In the genomic region with DNA sequence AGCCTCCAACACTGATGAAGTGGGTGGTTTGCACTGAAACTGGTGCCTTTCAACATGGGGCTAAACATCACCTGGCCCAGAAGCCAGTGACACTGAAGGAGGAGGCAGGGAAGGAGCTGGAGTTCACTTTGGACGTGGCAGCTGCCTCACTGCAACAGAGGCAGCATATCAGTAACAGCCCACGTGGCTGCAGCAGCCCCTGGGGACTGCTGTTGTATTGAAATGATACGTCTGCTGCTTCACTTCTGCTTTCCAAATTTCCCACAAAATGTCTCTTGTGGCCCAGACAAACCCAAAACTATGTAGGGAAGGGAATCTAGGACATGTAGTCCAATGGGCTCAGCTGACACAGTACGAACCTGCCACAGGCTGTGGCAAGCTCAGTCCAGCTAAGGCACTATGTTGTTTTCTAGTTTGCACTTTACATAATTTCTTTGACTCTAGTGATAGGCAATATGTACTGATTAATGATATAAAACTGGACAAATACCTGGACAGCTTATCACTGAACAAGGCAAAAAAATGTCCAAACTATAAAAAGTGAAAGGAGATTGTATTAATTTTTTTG, we compare ENCODE assay signal across 9 cellular contexts.
A peak's percentile ranks its signal among the peaks of the same experiment; 100 is the strongest.
DNase-seq lines count a peak whose midpoint lies in the region; ATAC-seq and TF ChIP-seq lines count a peak whose summit lies in the region.
"Had no signal": no experiment of that assay in that cellular context is flagged by ENCODE, and none has a peak within 500 bp of the region (broad histone marks: within the 10 kb centered on the region; RNA-seq: fewer than 3 reads in every experiment).

No MANE protein-coding gene starts in this region.

- H4K20me1 ChIP-seq in H9 (ENCODE audit: control insufficient read depth, insufficient read depth, insufficient read length) = no peaks in the 10 kb centered on the region
- no peaks in the 10 kb centered on the region for H4K20me1 ChIP-seq in PC-3 (ENCODE audit: low read length)

- no peak for TF ChIP-seq EP300 in transverse colon (IDR thresholded peaks at IDR 0.05; ENCODE audit: low read depth)

- no peak overlapping the region for H3K23ac ChIP-seq in H9 (ENCODE audit: insufficient read length, low read depth, low read length)
- no peak overlapping the region for H3K23ac ChIP-seq in mesenchymal stem cell (ENCODE audit: low read length in 2 of 2)

- no peak overlapping the region for H2BK5ac ChIP-seq in H9 (ENCODE audit: insufficient read length, low read length)
- no peak overlapping the region for H2BK5ac ChIP-seq in mesenchymal stem cell (ENCODE audit: low read depth, low read length, poor library complexity, severe bottlenecking)

- H4K91ac ChIP-seq in H9 (ENCODE audit: insufficient read length, low read depth, low read length) (no peak overlapping the region), mesenchymal stem cell (ENCODE audit: low read length) (no peak overlapping the region)

- H3K27ac Mint-ChIP-seq in H9 = no peak overlapping the region

- H3K4me3 Mint-ChIP-seq in H9 = no peak overlapping the region

- no peak overlapping the region for H2BK120ac ChIP-seq in H9 (ENCODE audit: low read depth, low read length, poor library complexity, severe bottlenecking)
- no peak overlapping the region for H2BK120ac ChIP-seq in mesenchymal stem cell (ENCODE audit: low read depth, low read length)

- H3K18ac ChIP-seq in H9 (ENCODE audit: insufficient read length, low read depth, low read length) = peak overlapping the region; percentile 46
- no peak overlapping the region for H3K18ac ChIP-seq in mesenchymal stem cell (ENCODE audit: low read depth in 1 of 2, low read length in 2 of 2)

- no peak overlapping the region for H2BK20ac ChIP-seq in H9 (ENCODE audit: low read depth, low read length, poor library complexity, severe bottlenecking)

- CTCF ChIA-PET in PC-3 (lab: Charles Lee) = no interaction called here

- H3K36me3 ChIP-seq in mesenchymal stem cell (ENCODE audit: control insufficient read depth in 1 of 2, insufficient read depth in 2 of 2, low read depth in 1 of 2, low read length in 2 of 2) (no peaks in the 10 kb centered on the region), transverse colon (no peaks in the 10 kb centered on the region), PC-3 (ENCODE audit: low read depth, low read length) (no peaks in the 10 kb centered on the region), gastrocnemius medialis (no peaks in the 10 kb centered on the region)
- H3K36me3 ChIP-seq: MG63 had no signal

- H3K4me2 ChIP-seq in H9 (ENCODE audit: insufficient read depth, insufficient read length, low read length) = no peak overlapping the region
- no peak overlapping the region for H3K4me2 ChIP-seq in mesenchymal stem cell (ENCODE audit: low read length, poor library complexity, severe bottlenecking)
- H3K4me2 ChIP-seq in PC-3 (ENCODE audit: low read length) = no peak overlapping the region

- H3K79me1 ChIP-seq in H9 (ENCODE audit: insufficient read depth, low read depth, low read length, poor library complexity, severe bottlenecking) (no peaks in the 10 kb centered on the region), mesenchymal stem cell (replicated peaks; ENCODE audit: low read length, poor library complexity, severe bottlenecking) (no peaks in the 10 kb centered on the region)

- H3K9me3 ChIP-seq in H9 (ENCODE audit: control insufficient read depth, low read depth, low read length) (no peaks in the 10 kb centered on the region), mesenchymal stem cell (ENCODE audit: control insufficient read depth, low read length) (no peaks in the 10 kb centered on the region), transverse colon (no peaks in the 10 kb centered on the region), PC-3 (ENCODE audit: low read length) (no peaks in the 10 kb centered on the region), gastrocnemius medialis (no peaks in the 10 kb centered on the region)
- H3K9me3 ChIP-seq: MG63 had no signal

- TF ChIP-seq POLR2A in transverse colon (IDR thresholded peaks at IDR 0.05) (no peak), gastrocnemius medialis (IDR thresholded peaks at IDR 0.05) (no peak)

- H3K4me1 ChIP-seq in H9 (ENCODE audit: insufficient read depth, low read length) = peaks cover 8% of the 10 kb centered on the region; the same call in 1 of the 2 replicates
- no peaks in the 10 kb centered on the region for H3K4me1 ChIP-seq in mesenchymal stem cell (ENCODE audit: control insufficient read depth, insufficient read depth, low read depth, low read length)
- H3K4me1 ChIP-seq in transverse colon = no peaks in the 10 kb centered on the region
- no peaks in the 10 kb centered on the region for H3K4me1 ChIP-seq in PC-3 (ENCODE audit: insufficient read depth, low read length)
- H3K4me1 ChIP-seq in gastrocnemius medialis = no peaks in the 10 kb centered on the region

- TF ChIP-seq CTCF in H9 (conservative IDR thresholded peaks at IDR 0.05) = no peak
- no peak for TF ChIP-seq CTCF in transverse colon (IDR thresholded peaks at IDR 0.05)
- no peak for TF ChIP-seq CTCF in PC-3 (conservative IDR thresholded peaks at IDR 0.05; ENCODE audit: low read depth, low read length)
- TF ChIP-seq CTCF in gastrocnemius medialis (IDR thresholded peaks at IDR 0.05 in 4 of 5, conservative IDR thresholded peaks at IDR 0.05 in 1 of 5) = no peak

- no peak overlapping the region for H3K14ac ChIP-seq in H9 (ENCODE audit: insufficient read depth, low read length)
- no peak overlapping the region for H3K14ac ChIP-seq in mesenchymal stem cell (ENCODE audit: low read length in 2 of 2)

- DNase-seq in H9 (no peak), mesenchymal stem cell (no peak), transverse colon (no peak), PC-3 (no peak), gastrocnemius medialis (no peak)
- DNase-seq in activated T-cell treated with anti-CD3 and anti-CD28 coated beads, Interleukin-2, amount 50 U/mL, for 48 hours = no peak
- DNase-seq: MG63 had no signal

- no peak overlapping the region for H3T11ph ChIP-seq in H9 (ENCODE audit: low read length)

- peaks cover 58 to 61% of the 10 kb centered on the region in 2 experiments for H3K4me1 Mint-ChIP-seq in H9

- H3K27me3 ChIP-seq in H9 (ENCODE audit: insufficient read depth, low read length) (no peaks in the 10 kb centered on the region; the same call in 1 of the 2 replicates), mesenchymal stem cell (ENCODE audit: control insufficient read depth in 1 of 2, insufficient read depth in 1 of 2, low read length in 2 of 2) (no peaks in the 10 kb centered on the region), transverse colon (no peaks in the 10 kb centered on the region), PC-3 (ENCODE audit: low read length) (no peaks in the 10 kb centered on the region), gastrocnemius medialis (no peaks in the 10 kb centered on the region)
- H3K27me3 ChIP-seq: MG63 had no signal

- WGBS in H9 (ENCODE audit: extremely low coverage, insufficient read length, low lambda C conversion rate) = no CpG with 5 or more reads among the region's 4 CpGs
- 91% methylated on average over 3 of the region's 4 CpGs for WGBS in mesenchymal stem cell
- WGBS in transverse colon (ENCODE audit: low coverage in 1 of 2), 2 donors = 71 to 88% methylated on average over 1 to 4 of the region's 4 CpGs

- no peaks in the 10 kb centered on the region for H3K23me2 ChIP-seq in H9 (ENCODE audit: insufficient read length, low read depth, low read length, poor library complexity, severe bottlenecking)

- intact Hi-C loops in transverse colon (cut with DNase I; ENCODE audit: low total_unique reads) (no loop called here), PC-3 (cut with micrococcal nuclease) (no loop called here), gastrocnemius medialis (cut with DNase I; ENCODE audit: low total_unique reads) (loop anchor here (10.0 kb wide), 1 partner anchor 157 kb away; no protein-coding TSS in a partner anchor)

- no peak overlapping the region for H3K27ac ChIP-seq in H9 (ENCODE audit: insufficient read length, low read depth, low read length)
- H3K27ac ChIP-seq in mesenchymal stem cell (ENCODE audit: low read length, poor library complexity, severe bottlenecking) = no peak overlapping the region
- H3K27ac ChIP-seq in transverse colon = no peak overlapping the region
- H3K27ac ChIP-seq in PC-3 (ENCODE audit: low read length) = no peak overlapping the region
- H3K27ac ChIP-seq in gastrocnemius medialis = no peak overlapping the region

- no peak overlapping the region for H2AFZ ChIP-seq in H9 (ENCODE audit: low read length)
- no peak overlapping the region for H2AFZ ChIP-seq in mesenchymal stem cell (ENCODE audit: low read depth, low read length)
- no peak overlapping the region for H2AFZ ChIP-seq in PC-3 (ENCODE audit: low read length)

- no peaks in the 10 kb centered on the region for H3K79me2 ChIP-seq in H9 (ENCODE audit: insufficient read depth, low read length)
- no peaks in the 10 kb centered on the region for H3K79me2 ChIP-seq in PC-3 (ENCODE audit: low read length)

- H2BK15ac ChIP-seq in H9 (ENCODE audit: low read depth, low read length) = no peak overlapping the region
- H2BK15ac ChIP-seq in mesenchymal stem cell (ENCODE audit: low read depth, poor library complexity, severe bottlenecking) = no peak overlapping the region

- no peak overlapping the region for H3K56ac ChIP-seq in H9 (ENCODE audit: insufficient read length, low read depth, low read length)

- H3K9me3 Mint-ChIP-seq in H9 = no peaks in the 10 kb centered on the region

- no peak overlapping the region for H3K9ac ChIP-seq in H9 (ENCODE audit: extremely low read depth, insufficient read length, low read length)
- no peak overlapping the region for H3K9ac ChIP-seq in mesenchymal stem cell (ENCODE audit: low read length)
- no peak overlapping the region for H3K9ac ChIP-seq in PC-3 (ENCODE audit: low read length)

- in situ Hi-C loops in transverse colon (cut with MboI; ENCODE audit: low pct_ligation_motif_present in 1 of 4, low pct_unique_long_range_greater_than_20kb in 1 of 4, low sequenced_read_pairs in 3 of 4) = no loop called here
- in situ Hi-C loops in gastrocnemius medialis (cut with MboI; ENCODE audit: low sequenced_read_pairs in 4 of 4) = no loop called here

- H3K4ac ChIP-seq in H9 (ENCODE audit: low read depth, low read length) (no peak overlapping the region), mesenchymal stem cell (ENCODE audit: low read depth in 1 of 2, low read length in 2 of 2) (no peak overlapping the region)

- no peaks in the 10 kb centered on the region for H3F3A ChIP-seq in PC-3 (ENCODE audit: low read length, unreplicated experiment)

- H3K27me3 Mint-ChIP-seq in H9 (ENCODE audit: low read depth) = peaks cover 29% of the 10 kb centered on the region

- no peaks in the 10 kb centered on the region for H3K9me2 ChIP-seq in PC-3 (replicated peaks; ENCODE audit: low read length)

- no TSS peak for BruUV-seq in PC-3 (replicated peaks; lab: Mats Ljungman, UMichigan)

- no peak overlapping the region for H3K4me3 ChIP-seq in mesenchymal stem cell (ENCODE audit: insufficient read depth in 1 of 2, low read depth in 1 of 2, low read length in 2 of 2)
- no peak overlapping the region for H3K4me3 ChIP-seq in transverse colon
- H3K4me3 ChIP-seq in PC-3 (ENCODE audit: low read length) = no peak overlapping the region
- no peak overlapping the region for H3K4me3 ChIP-seq in gastrocnemius medialis
- H3K4me3 ChIP-seq: MG63 had no signal

- ATAC-seq in GM18873 (IDR thresholded peaks at IDR 0.05; ENCODE audit: low FRiP score, unreplicated experiment) (peak; percentile 90), HG03521 (IDR thresholded peaks at IDR 0.05; ENCODE audit: unreplicated experiment) (peak; percentile 96), PC-3 (no peak), gastrocnemius medialis (no peak)

- no peaks in the 10 kb centered on the region for H3K36me3 Mint-ChIP-seq in H9 (ENCODE audit: insufficient read depth in 1 of 3, low read depth in 3 of 3)

- H4K5ac ChIP-seq in H9 (ENCODE audit: insufficient read length, low read depth, low read length) = no peak overlapping the region

- POLR2A ChIA-PET in PC-3 (lab: Charles Lee; ENCODE audit: unreplicated experiment) = no interaction called here

- H4K8ac ChIP-seq in H9 (replicated peaks; ENCODE audit: insufficient read length, low read depth, low read length) = no peak overlapping the region
- H4K8ac ChIP-seq in mesenchymal stem cell (ENCODE audit: low read length) = no peak overlapping the region

- H2AK5ac ChIP-seq in H9 (ENCODE audit: insufficient read length, low read length) = no peak overlapping the region
- H2AK5ac ChIP-seq in mesenchymal stem cell (ENCODE audit: low read length, severe bottlenecking) = peak overlapping the region; percentile 54

- peak overlapping the region; percentile 78 for H2BK12ac ChIP-seq in H9 (ENCODE audit: insufficient read length, low read depth, low read length)
- no peak overlapping the region for H2BK12ac ChIP-seq in mesenchymal stem cell (ENCODE audit: low read length in 2 of 2)

Comparison
In these comparisons a context has a peak if more than half of its experiments do, and no peak if none do; other contexts are left out.
1. ATAC-seq: peak in GM18873 (single experiment) and HG03521 (single experiment); none in PC-3 (single experiment) and gastrocnemius medialis (0 of 2).